ENCODE assay signal across 17 cellular contexts in genomic region chr2:231600619-231601355, GRCh38. TPM values are rescaled to one million over a fixed set of nuclear protein-coding genes. Genes with fewer than 3 reads are reported as not detected.
DNase-seq lines count a peak whose midpoint lies in the region; ATAC-seq, FAIRE-seq and TF ChIP-seq lines count a peak whose summit lies in the region.
"Had no signal": no experiment of that assay in that cellular context is flagged by ENCODE, and none has a peak within 500 bp of the region (broad histone marks: within the 10 kb centered on the region; RNA-seq: fewer than 3 reads in every experiment).

No MANE protein-coding gene starts in this region.

- peak; percentile 28 for FAIRE-seq in GM12891 (lab: Jason Lieb, UNC)

- H3K4me3 Mint-ChIP-seq in WTC11 = no peak overlapping the region
- H3K4me3 Mint-ChIP-seq in stimulated activated naive B cell treated with anti-CD40 and anti-IgM and Interleukin-4, amounts not matched to agents 10 μg/mL and 1 μg/mL and 100 μg/mL, for 72 hours = no peak overlapping the region
- H3K4me3 Mint-ChIP-seq: endodermal cell had no signal

- ATAC-seq in WTC11 (no peak), HG02885 (IDR thresholded peaks at IDR 0.05; ENCODE audit: poor library complexity, unreplicated experiment) (no peak)
- ATAC-seq in stimulated activated naive B cell treated with anti-CD40 and anti-IgM and Interleukin-4, amounts not matched to agents 10 μg/mL and 1 μg/mL and 100 μg/mL, for 72 hours (replicated peaks) = no peak

- no peaks in the 10 kb centered on the region for H3K9me3 Mint-ChIP-seq in WTC11
- no peaks in the 10 kb centered on the region for H3K9me3 Mint-ChIP-seq in stimulated activated naive B cell treated with anti-CD40 and anti-IgM and Interleukin-4, amounts not matched to agents 10 μg/mL and 1 μg/mL and 100 μg/mL, for 72 hours
- H3K9me3 Mint-ChIP-seq: activated naive CD4-positive, alpha-beta T cell treated with anti-CD3 and anti-CD28 coated beads, Interleukin-2, amount 50 U/mL, for 72 hours; endodermal cell had no signal

- H3K27me3 ChIP-seq in iPS-20b (ENCODE audit: insufficient read depth, low read length) = no peaks in the 10 kb centered on the region
- no peaks in the 10 kb centered on the region for H3K27me3 ChIP-seq in PC-9 (ENCODE audit: insufficient read depth, low read depth)
- H3K27me3 ChIP-seq in BE2C = no peaks in the 10 kb centered on the region
- H3K27me3 ChIP-seq: cardiac muscle cell, foreskin keratinocyte, MG63, thyroid gland had no signal

- CTCF ChIA-PET in WTC11 (lab: Charles Lee) = interaction anchor here (0.5 to 5.9 kb wide), 36 partner anchors 10 to 300 kb away, joined by 3 to 142 read pairs (median 5); partner anchors contain the start of genes NMUR1, PTMA and TEX44
- CTCF ChIA-PET in PC-9 (lab: Charles Lee) = interaction anchor here (0.6 to 1.2 kb wide), 4 partner anchors 7 to 114 kb away, joined by 3 to 6 read pairs (median 4); no protein-coding TSS in a partner anchor

- DNase-seq in GM12891 (ENCODE audit: insufficient read length, low spot score) (no peak), WTC11 (ENCODE audit: low spot score) (no peak), PC-9 (no peak), BE2C (no peak)
- no peak for DNase-seq in stimulated activated naive B cell treated with anti-CD40 and anti-IgM and Interleukin-4, amounts not matched to agents 10 μg/mL and 1 μg/mL and 100 μg/mL, for 72 hours
- DNase-seq in stimulated activated CD4-positive, alpha-beta T cell treated with anti-CD3 and anti-CD28 coated beads, Interleukin-12 subunit alpha, Interleukin-12 subunit beta, amount 100 ng/mL, for 4 hours = no peak
- DNase-seq: GF-D8 had no signal

- H3K4me1 Mint-ChIP-seq in WTC11 = peaks cover 27% of the 10 kb centered on the region
- peaks cover 27 to 33% of the 10 kb centered on the region in 2 donors for H3K4me1 Mint-ChIP-seq in stimulated activated naive B cell treated with anti-CD40 and anti-IgM and Interleukin-4, amounts not matched to agents 10 μg/mL and 1 μg/mL and 100 μg/mL, for 72 hours

- H3K36me3 Mint-ChIP-seq in WTC11 = no peaks in the 10 kb centered on the region
- H3K36me3 Mint-ChIP-seq in stimulated activated naive B cell treated with anti-CD40 and anti-IgM and Interleukin-4, amounts not matched to agents 10 μg/mL and 1 μg/mL and 100 μg/mL, for 72 hours = no peaks in the 10 kb centered on the region
- H3K36me3 Mint-ChIP-seq: activated naive CD4-positive, alpha-beta T cell treated with anti-CD3 and anti-CD28 coated beads, Interleukin-2, amount 50 U/mL, for 72 hours had no signal

- H3K79me2 ChIP-seq in PC-9 (ENCODE audit: low read depth) = no peaks in the 10 kb centered on the region

- POLR2A ChIA-PET in WTC11 (lab: Charles Lee) = interaction anchor here (0.5 to 1.3 kb wide), 2 partner anchors 72 to 271 kb away, joined by 3 to 7 read pairs; no protein-coding TSS in a partner anchor
- POLR2A ChIA-PET in PC-9 (lab: Charles Lee; ENCODE audit: unreplicated experiment) = interaction anchor here (0.5 kb wide), 1 partner anchor 14 kb away, joined by 5 read pairs; no protein-coding TSS in a partner anchor

- no peak for TF ChIP-seq CTCF in WTC11 (IDR thresholded peaks at IDR 0.05)
- TF ChIP-seq CTCF in PC-9 (conservative IDR thresholded peaks at IDR 0.05) = no peak
- TF ChIP-seq CTCF in BE2C (IDR thresholded peaks at IDR 0.05; ENCODE audit: low read depth, low read length) = no peak

- H2AFZ ChIP-seq in PC-9 = no peak overlapping the region

- H3F3A ChIP-seq in PC-9 (ENCODE audit: insufficient read depth, low read depth) = peaks cover 12% of the 10 kb centered on the region

- BruUV-seq in PC-9 (replicated peaks; lab: Mats Ljungman, UMichigan) = no TSS peak

- intact Hi-C loops in PC-9 (cut with micrococcal nuclease; ENCODE audit: unreplicated experiment) = loop anchor here (1.0 kb wide), 1 partner anchor 37 kb away; no protein-coding TSS in a partner anchor

- TF ChIP-seq POLR2A in GM12891 (IDR thresholded peaks at IDR 0.05; ENCODE audit: low read depth, low read length) = no peak

- H3K9me2 ChIP-seq in PC-9 (ENCODE audit: insufficient read depth) = no peaks in the 10 kb centered on the region

- peak overlapping the region; percentile 95 for H3K27ac Mint-ChIP-seq in WTC11
- peak overlapping the region; percentile 25 for H3K27ac Mint-ChIP-seq in stimulated activated naive B cell treated with anti-CD40 and anti-IgM and Interleukin-4, amounts not matched to agents 10 μg/mL and 1 μg/mL and 100 μg/mL, for 72 hours
- H3K27ac Mint-ChIP-seq: activated naive CD4-positive, alpha-beta T cell treated with anti-CD3 and anti-CD28 coated beads, Interleukin-2, amount 50 U/mL, for 72 hours; endodermal cell had no signal

- H3K27ac ChIP-seq in iPS-20b (ENCODE audit: low read length) (no peak overlapping the region), PC-9 (no peak overlapping the region)
- H3K27ac ChIP-seq: cardiac muscle cell, foreskin keratinocyte, thyroid gland had no signal

- H3K4me1 ChIP-seq in iPS-20b (ENCODE audit: insufficient read depth, low read length) = peaks cover 30% of the 10 kb centered on the region
- H3K4me1 ChIP-seq in PC-9 (replicated peaks; ENCODE audit: insufficient read depth) = peaks cover 13% of the 10 kb centered on the region; the same call in 1 of the 2 replicates
- peaks cover 24% of the 10 kb centered on the region for H3K4me1 ChIP-seq in BE2C
- H3K4me1 ChIP-seq: foreskin keratinocyte had no signal

- H3K9me3 ChIP-seq in iPS-20b (ENCODE audit: insufficient read depth, low read depth, low read length) = no peaks in the 10 kb centered on the region
- H3K9me3 ChIP-seq in PC-9 (ENCODE audit: insufficient read depth, low read depth) = no peaks in the 10 kb centered on the region
- H3K9me3 ChIP-seq in BE2C = no peaks in the 10 kb centered on the region
- H3K9me3 ChIP-seq: MG63, thyroid gland had no signal

- H3K9ac ChIP-seq in iPS-20b (ENCODE audit: low read depth, low read length) = peak overlapping the region; percentile 22; the same call in 1 of the 2 replicates

- H3K4me3 ChIP-seq in iPS-20b (ENCODE audit: low read length) = no peak overlapping the region
- no peak overlapping the region for H3K4me3 ChIP-seq in PC-9
- no peak overlapping the region for H3K4me3 ChIP-seq in BE2C (ENCODE audit: low read depth, low read length)
- H3K4me3 ChIP-seq: cardiac muscle cell, MG63, thyroid gland had no signal

- no peaks in the 10 kb centered on the region for H3K27me3 Mint-ChIP-seq in WTC11 (ENCODE audit: low read depth)
- no peaks in the 10 kb centered on the region for H3K27me3 Mint-ChIP-seq in stimulated activated naive B cell treated with anti-CD40 and anti-IgM and Interleukin-4, amounts not matched to agents 10 μg/mL and 1 μg/mL and 100 μg/mL, for 72 hours

- no peaks in the 10 kb centered on the region for H4K20me1 ChIP-seq in PC-9 (ENCODE audit: insufficient read depth)

- H3K36me3 ChIP-seq in iPS-20b (ENCODE audit: insufficient read depth, low read depth, low read length) (no peaks in the 10 kb centered on the region), PC-9 (ENCODE audit: low read depth) (no peaks in the 10 kb centered on the region), BE2C (no peaks in the 10 kb centered on the region)
- H3K36me3 ChIP-seq: cardiac muscle cell, MG63, thyroid gland had no signal

- no peak overlapping the region for H3K4me2 ChIP-seq in PC-9

TF ChIP-seq in GM12891, 5 proteins besides CTCF, POLR2A, EP300 and RAD21:
- TF ChIP-seq TAF1 (IDR thresholded peaks at IDR 0.05; ENCODE audit: low read depth, low read length) = no peak
- TF ChIP-seq PAX5 (IDR thresholded peaks at IDR 0.05; ENCODE audit: insufficient read depth, low read length, severe bottlenecking) = no peak
- no peak for TF ChIP-seq SPI1 (IDR thresholded peaks at IDR 0.05; ENCODE audit: low read depth, low read length)

TF ChIP-seq in WTC11, 78 proteins besides CTCF, POLR2A, EP300 and RAD21:
- TF ChIP-seq ZNF532 (CRISPR knock-in tag; IDR thresholded peaks at IDR 0.05; ENCODE audit: borderline replicate concordance) (no peak), GRHL2 (CRISPR knock-in tag; IDR thresholded peaks at IDR 0.05; ENCODE audit: insufficient replicate concordance, severe bottlenecking) (no peak), RELA (CRISPR knock-in tag; IDR thresholded peaks at IDR 0.05; ENCODE audit: borderline replicate concordance) (0 out of 2 replicates have a peak, but pooled peaks have one; percentile 30)

RNA-seq across cellular contexts. Expression of gene TEX44, which starts 8.1 kb away (rescaled TPM):
- polyA plus RNA-seq in GM12891 (2012; ENCODE audit: low read depth, missing spikeins) = not detected
- total RNA-seq in WTC11 (2021) (not detected in 3 replicates), PC-9 (2021) (not detected in 2 replicates)
- not detected for polyA plus RNA-seq in BE2C (2012; ENCODE audit: insufficient read depth, insufficient read length, low read depth)
- total RNA-seq: activated naive CD4-positive, alpha-beta T cell treated with anti-CD3 and anti-CD28 coated beads, Interleukin-2, amount 50 U/mL, for 72 hours; Calu3; cardiac muscle cell; endodermal cell; foreskin keratinocyte; T-helper 2 cell treated with Interferon-gamma antibody and Interleukin-4, amounts not matched to agents 100 ng/mL and 5 ng/mL, for 36 hours had no signal
- polyA plus RNA-seq: cardiac muscle cell, foreskin keratinocyte had no signal
